9 cellular contexts compared by ENCODE assay signal in the genomic region with DNA sequence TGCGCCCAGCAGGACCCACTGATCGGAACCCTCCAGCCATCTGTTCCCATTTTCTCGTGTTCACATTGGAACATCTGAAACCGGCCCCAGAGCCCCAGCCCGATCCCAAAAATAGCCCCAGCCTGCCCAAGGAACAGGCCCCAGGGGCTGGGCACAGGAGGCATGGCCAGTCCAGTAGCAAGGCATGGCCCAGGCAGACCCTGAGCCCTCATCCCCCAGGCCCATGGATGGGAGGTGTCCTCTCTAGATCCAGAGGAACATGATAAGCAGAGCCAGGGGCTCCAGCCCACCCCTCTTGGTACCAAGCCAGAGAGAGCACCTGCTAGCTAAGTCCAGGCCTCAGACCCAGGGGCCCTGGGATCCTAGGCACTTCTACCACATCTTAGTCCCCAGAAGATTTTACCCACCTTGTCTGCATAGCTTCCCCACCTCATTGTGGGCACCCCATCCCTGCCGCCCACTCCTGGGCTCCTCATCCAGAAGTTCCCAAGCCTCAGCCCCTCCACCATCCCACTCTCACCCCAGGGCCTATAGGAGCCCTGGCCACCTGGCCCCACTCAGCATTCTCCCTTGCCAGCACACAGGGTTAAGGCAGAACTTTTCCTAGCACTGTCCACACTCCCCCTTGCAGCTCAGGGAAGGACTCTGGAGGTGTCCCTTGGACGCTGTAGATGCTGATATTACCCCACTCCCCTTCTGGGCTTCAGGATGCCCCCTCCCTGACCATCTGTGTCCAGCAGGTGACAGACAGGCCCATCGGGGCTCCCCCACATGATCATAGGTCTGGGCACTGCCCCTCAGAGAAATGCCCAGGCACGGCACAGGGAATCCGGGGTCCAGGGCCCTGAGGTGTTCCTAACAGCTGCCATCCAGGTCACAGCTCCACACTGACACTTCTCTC. TPM values are rescaled to one million over a fixed set of nuclear protein-coding genes. Genes with fewer than 3 reads are reported as not detected.
DNase-seq lines count a peak whose midpoint lies in the region; ATAC-seq and TF ChIP-seq lines count a peak whose summit lies in the region.
"Had no signal": no experiment of that assay in that cellular context is flagged by ENCODE, and none has a peak within 500 bp of the region (broad histone marks: within the 10 kb centered on the region; RNA-seq: fewer than 3 reads in every experiment).

No MANE protein-coding gene starts in this region.

- no peak for DNase-seq in T-helper 2 cell treated with Interferon-gamma antibody and Interleukin-4, amounts not matched to agents 5 μg/mL and 100 μg/mL, for 36 hours (ENCODE audit: low spot score)
- DNase-seq in T-helper 2 cell (no peak), body of pancreas (peak in 1 of 4 donors; percentile 14), right lobe of liver (no peak), KG1 (lab: John Stamatoyannopoulos, UW) (no peak), posterior vena cava (ENCODE audit: low spot score) (no peak), SW480 (ENCODE audit: low spot score) (no peak)
- DNase-seq: NCI-H1930 had no signal

- H3K27ac Mint-ChIP-seq in T-helper 2 cell treated with Interferon-gamma antibody and Interleukin-4, amounts not matched to agents 5 μg/mL and 100 μg/mL, for 36 hours = peak overlapping the region; percentile 94

- TF ChIP-seq POLR2A in body of pancreas (IDR thresholded peaks at IDR 0.05) (no peak), right lobe of liver (IDR thresholded peaks at IDR 0.05) (no peak)

- H3K9me3 ChIP-seq in body of pancreas = no peaks in the 10 kb centered on the region
- no peaks in the 10 kb centered on the region for H3K9me3 ChIP-seq in right lobe of liver

- H3K36me3 Mint-ChIP-seq in T-helper 2 cell treated with Interferon-gamma antibody and Interleukin-4, amounts not matched to agents 5 μg/mL and 100 μg/mL, for 36 hours (ENCODE audit: low read depth) = peaks cover 23% of the 10 kb centered on the region

- H3K27ac ChIP-seq in body of pancreas (peak overlapping the region; percentile 95 to 99 (median 96)), right lobe of liver (peak overlapping the region; percentile 72 to 86 (median 74)), temporal lobe (ENCODE audit: low read depth, low read length) (peak overlapping the region; percentile 47)

- no peaks in the 10 kb centered on the region for H3K36me3 ChIP-seq in body of pancreas (replicated peaks in 1 of 2; ENCODE audit: insufficient read depth in 1 of 2, low read depth in 2 of 2)
- H3K36me3 ChIP-seq in right lobe of liver = no peaks in the 10 kb centered on the region

- peaks cover 99% of the 10 kb centered on the region for H3K4me1 ChIP-seq in body of pancreas
- peaks cover 0 to 82% (median 49%) of the 10 kb centered on the region in 4 donors for H3K4me1 ChIP-seq in right lobe of liver

- ATAC-seq in body of pancreas = no peak
- no peak for ATAC-seq in right lobe of liver

- H3K27me3 Mint-ChIP-seq in T-helper 2 cell treated with Interferon-gamma antibody and Interleukin-4, amounts not matched to agents 5 μg/mL and 100 μg/mL, for 36 hours (ENCODE audit: low read depth) = no peaks in the 10 kb centered on the region

- H3K4me1 Mint-ChIP-seq in T-helper 2 cell treated with Interferon-gamma antibody and Interleukin-4, amounts not matched to agents 5 μg/mL and 100 μg/mL, for 36 hours (ENCODE audit: low read depth) = peaks cover 90% of the 10 kb centered on the region

- TF ChIP-seq CTCF in body of pancreas (IDR thresholded peaks at IDR 0.05) (no peak), right lobe of liver (IDR thresholded peaks at IDR 0.05) (no peak)

- H3K27me3 ChIP-seq in body of pancreas = no peaks in the 10 kb centered on the region
- no peaks in the 10 kb centered on the region for H3K27me3 ChIP-seq in right lobe of liver

- intact Hi-C loops in body of pancreas (cut with DNase I) (no loop called here), right lobe of liver (cut with DNase I) (no loop called here), posterior vena cava (cut with DNase I) (no loop called here)

- WGBS in body of pancreas, 2 donors = 27 to 32% methylated on average over 7 to 10 of the region's 10 CpGs
- 63% methylated on average over 5 of the region's 10 CpGs for WGBS in right lobe of liver (ENCODE audit: insufficient coverage, low coverage, low lambda C conversion rate, missing lambda C conversion rate)

- H3K4me3 Mint-ChIP-seq in T-helper 2 cell treated with Interferon-gamma antibody and Interleukin-4, amounts not matched to agents 5 μg/mL and 100 μg/mL, for 36 hours = peak overlapping the region; percentile 84

- H3K4me3 ChIP-seq in body of pancreas = no peak overlapping the region
- no peak overlapping the region for H3K4me3 ChIP-seq in right lobe of liver

- H3K9me3 Mint-ChIP-seq in T-helper 2 cell treated with Interferon-gamma antibody and Interleukin-4, amounts not matched to agents 5 μg/mL and 100 μg/mL, for 36 hours = no peaks in the 10 kb centered on the region

RNA-seq across cellular contexts. Expression of a gene that starts 9.5 kb away (rescaled TPM):
- 10 to 100 TPM; 13.2 to 16.5 TPM for total RNA-seq in body of pancreas
- total RNA-seq in right lobe of liver = 10 to 100 TPM; 10.2 to 22.5 (median 19.8) TPM
- total RNA-seq in temporal lobe = 19.9 TPM
- 10 to 100 TPM; 89.2 to 89.5 TPM for total RNA-seq in posterior vena cava

RNA-seq across cellular contexts. Expression of a gene that starts 32.5 kb away (rescaled TPM):
- total RNA-seq in body of pancreas (not detected), right lobe of liver (under 1 TPM in 2 of 6 experiments, not detected in 4; 0.07 TPM), temporal lobe (not detected), posterior vena cava (under 1 TPM in 1 of 2 donors, not detected in 1; 0.10 TPM)

RNA-seq across cellular contexts. Expression of a gene that starts 39.9 kb away (rescaled TPM):
- total RNA-seq in body of pancreas (not detected), right lobe of liver (not detected), temporal lobe (not detected), posterior vena cava (not detected)

RNA-seq across cellular contexts. Expression of a gene that starts 55.4 kb away (rescaled TPM):
- total RNA-seq in body of pancreas (not detected), right lobe of liver (not detected), temporal lobe (not detected), posterior vena cava (not detected)
